22 cellular contexts compared by ENCODE assay signal in genomic region chr15:42080585-42081462, GRCh38. TPM values are rescaled to one million over a fixed set of nuclear protein-coding genes. Genes with fewer than 3 reads are reported as not detected.
DNase-seq lines count a peak whose midpoint lies in the region; ATAC-seq and TF ChIP-seq lines count a peak whose summit lies in the region.
"Had no signal": no experiment of that assay in that cellular context is flagged by ENCODE, and none has a peak within 500 bp of the region (broad histone marks: within the 10 kb centered on the region; RNA-seq: fewer than 3 reads in every experiment).

No MANE protein-coding gene starts in this region.

- in situ Hi-C loops in astrocyte of the spinal cord (cut with HindIII; ENCODE audit: low sequenced_read_pairs) = no loop called here

- no peak overlapping the region for H2AFZ ChIP-seq in hepatocyte

- TF ChIP-seq CTCF in astrocyte of the spinal cord (IDR thresholded peaks at IDR 0.05; ENCODE audit: low read depth, low read length) = no peak
- TF ChIP-seq CTCF in hepatocyte (IDR thresholded peaks at IDR 0.05; ENCODE audit: poor library complexity) = no peak
- no peak for TF ChIP-seq CTCF in testis (IDR thresholded peaks at IDR 0.05)

- H3K36me3 ChIP-seq in hepatocyte (replicated peaks; ENCODE audit: insufficient read depth, low read depth) (no peaks in the 10 kb centered on the region), testis (ENCODE audit: low read depth, missing control alignments) (no peaks in the 10 kb centered on the region)

- H3K27ac ChIP-seq in hepatocyte = no peak overlapping the region
- no peak overlapping the region for H3K27ac ChIP-seq in testis
- H3K27ac ChIP-seq: A549, dorsolateral prefrontal cortex, RWPE1 had no signal

- DNase-seq in activated CD8-positive, alpha-beta memory T cell treated with anti-CD3 and anti-CD28 coated beads for 24 hours = peak; percentile 42
- DNase-seq in activated CD8-positive, alpha-beta memory T cell treated with anti-CD3 and anti-CD28 coated beads, Interleukin-2, amount 50 U/mL, for 4 hours = no peak
- peak; percentile 8 for DNase-seq in astrocyte of the spinal cord (ENCODE audit: low read depth, low spot score)
- peak; percentile 53 for DNase-seq in hepatocyte (ENCODE audit: low spot score)
- DNase-seq in testis = peak; percentile 17
- no peak for DNase-seq in posterior vena cava (ENCODE audit: low spot score)
- DNase-seq in 8988T = no peak
- DNase-seq: activated CD4-positive, alpha-beta T cell treated with anti-CD3 and anti-CD28 coated beads for 48 hours; activated naive CD4-positive, alpha-beta T cell; CD4-positive, CD25-positive, alpha-beta regulatory T cell; DMS53; hippocampal formation; NCI-H1694 treated with DMSO at 0.1 percent for 48 hours; NCI-H446; stimulated activated CD4-positive, alpha-beta T cell treated with anti-CD3 and anti-CD28 coated beads, Interleukin-12 subunit alpha, Interleukin-12 subunit beta, amount 100 ng/mL, for 4 hours; SW 1271 had no signal

- intact Hi-C loops in testis (cut with DNase I; ENCODE audit: low total_unique reads) (no loop called here), posterior vena cava (cut with DNase I) (loop anchor here in 1 of 2 donors (10.0 kb wide), 1 partner anchor 86 kb away; no protein-coding TSS in a partner anchor)

- no peaks in the 10 kb centered on the region for H3K27me3 ChIP-seq in hepatocyte
- H3K27me3 ChIP-seq in testis = no peaks in the 10 kb centered on the region

- no peaks in the 10 kb centered on the region for H3K9me2 ChIP-seq in hepatocyte (replicated peaks; ENCODE audit: insufficient read depth)

- H3K79me2 ChIP-seq in hepatocyte = no peaks in the 10 kb centered on the region

- H3K4me3 ChIP-seq in astrocyte of the spinal cord (ENCODE audit: low read depth, low read length) = no peak overlapping the region
- no peak overlapping the region for H3K4me3 ChIP-seq in hepatocyte
- H3K4me3 ChIP-seq in testis = no peak overlapping the region
- H3K4me3 ChIP-seq: A549, dorsolateral prefrontal cortex had no signal

- H3K9me3 ChIP-seq in hepatocyte (ENCODE audit: low read depth) (no peaks in the 10 kb centered on the region), testis (no peaks in the 10 kb centered on the region)
- H3K9me3 ChIP-seq: A549 had no signal

- no peak for ATAC-seq in HG03175 (IDR thresholded peaks at IDR 0.05; ENCODE audit: unreplicated experiment)
- ATAC-seq: A549 had no signal

- no peak for TF ChIP-seq POLR2A in testis (IDR thresholded peaks at IDR 0.05)

- H3K4me2 ChIP-seq in hepatocyte = no peak overlapping the region
- H3K4me2 ChIP-seq: A549 had no signal

- H3K4me1 ChIP-seq in hepatocyte (ENCODE audit: insufficient read depth) (no peaks in the 10 kb centered on the region), testis (no peaks in the 10 kb centered on the region)
- H3K4me1 ChIP-seq: A549 had no signal

- no peaks in the 10 kb centered on the region for H4K20me1 ChIP-seq in hepatocyte (ENCODE audit: insufficient read depth, poor library complexity, severe bottlenecking)

- 62% methylated on average over 18 of the region's 18 CpGs for WGBS in hepatocyte (ENCODE audit: low lambda C conversion rate, missing lambda C conversion rate)
- 65 to 67% methylated on average over 11 to 18 of the region's 18 CpGs for WGBS in testis, 2 donors

RNA-seq across cellular contexts. Expression of gene PLA2G4D, which starts 13.5 kb away (rescaled TPM):
- total RNA-seq in hepatocyte (0.04 and 0.17 TPM in 2 replicates), testis (under 1 TPM; 0.16 to 0.43 TPM), posterior vena cava (not detected)
- polyA plus RNA-seq in hepatocyte (0.21 TPM in 1 of 2 replicates, not detected in the other), testis (ENCODE audit: insufficient read depth, low read depth, low replicate concordance) (0.11 TPM)
- total RNA-seq: CD4-positive, CD25-positive, alpha-beta regulatory T cell; neural crest cell had no signal
- polyA plus RNA-seq: A549; CD4-positive, CD25-positive, alpha-beta regulatory T cell; IgD-negative memory B cell had no signal

RNA-seq across cellular contexts. Expression of gene PLA2G4E, which starts 60.0 kb away (rescaled TPM):
- total RNA-seq in hepatocyte (0.07 and 0.20 TPM in 2 replicates), testis (under 1 TPM; 0.31 to 0.71 TPM), posterior vena cava (not detected)
- polyA plus RNA-seq in hepatocyte (0.54 TPM in 1 of 2 replicates, not detected in the other), testis (ENCODE audit: insufficient read depth, low read depth, low replicate concordance) (0.67 TPM)
- total RNA-seq: CD4-positive, CD25-positive, alpha-beta regulatory T cell; neural crest cell had no signal
- polyA plus RNA-seq: CD4-positive, CD25-positive, alpha-beta regulatory T cell; IgD-negative memory B cell had no signal

Comparison
In these comparisons a context has a peak if more than half of its experiments do, and no peak if none do; other contexts are left out.
1. DNase-seq: peak in activated CD8-positive, alpha-beta memory T cell treated with anti-CD3 and anti-CD28 coated beads for 24 hours (single experiment), astrocyte of the spinal cord (single experiment), hepatocyte (single experiment) and testis (single experiment); none in activated CD8-positive, alpha-beta memory T cell treated with anti-CD3 and anti-CD28 coated beads, Interleukin-2, amount 50 U/mL, for 4 hours (single experiment), posterior vena cava (single experiment) and 8988T (single experiment).